Comparison of ENCODE assay signal across 8 cellular contexts in genomic region chr20:33442136-33443005, GRCh38. TPM values are rescaled to one million over a fixed set of nuclear protein-coding genes. Genes with fewer than 3 reads are reported as not detected.
DNase-seq lines count a peak whose midpoint lies in the region; TF ChIP-seq lines count a peak whose summit lies in the region.

No MANE protein-coding gene starts in this region.

- POLR2A ChIA-PET in A673 (lab: Charles Lee; ENCODE audit: low non-redundant PET), result no interaction called here

- WGBS in mammary epithelial cell (ENCODE audit: low coverage, missing lambda C conversion rate), result 98% methylated on average over 4 of the region's 9 CpGs

- DNase-seq in A673 (ENCODE audit: low spot score) (no peak), HuH-7.5 (ENCODE audit: low spot score) (peak; percentile 46), mammary epithelial cell (no peak), NCI-H524 (lab: John Stamatoyannopoulos, UW) (no peak), NCI-H82 (lab: John Stamatoyannopoulos, UW) (no peak), OCI-M2 (lab: John Stamatoyannopoulos, UW; ENCODE audit: unreplicated experiment) (no peak), D341Med (ENCODE audit: low spot score) (no peak)

- H3K4me3 ChIP-seq in A673 (ENCODE audit: low read depth, low read length, poor library complexity, severe bottlenecking) (peak overlapping the region; percentile 79), mammary epithelial cell (replicated peaks in 1 of 3; ENCODE audit: insufficient read depth in 1 of 3, low read depth in 2 of 3, low read length in 3 of 3) (peak overlapping the region in 1 of 3 experiments; percentile 84), muscle layer of colon (ENCODE audit: low read depth in 1 of 2, low read length in 2 of 2) (peak overlapping the region in 1 of 2 donors; percentile 80)

- in situ Hi-C loops in mammary epithelial cell (cut with MboI; ENCODE audit: low sequenced_read_pairs in 2 of 2), result no loop called here

- peaks cover 10% of the 10 kb centered on the region for H3K4me1 ChIP-seq in A673 (ENCODE audit: insufficient read depth, low read length, poor library complexity, severe bottlenecking)
- peaks cover 8% of the 10 kb centered on the region for H3K4me1 ChIP-seq in mammary epithelial cell (ENCODE audit: insufficient read depth, low read length)
- peaks cover 21% of the 10 kb centered on the region for H3K4me1 ChIP-seq in muscle layer of colon (ENCODE audit: insufficient read depth, low read length)

- H3K27me3 ChIP-seq in A673 (replicated peaks; ENCODE audit: insufficient read depth, low read depth, low read length, poor library complexity) (no peaks in the 10 kb centered on the region), mammary epithelial cell (ENCODE audit: insufficient read depth, low read length) (no peaks in the 10 kb centered on the region), muscle layer of colon (ENCODE audit: control insufficient read depth in 1 of 2, insufficient read depth in 2 of 2, low read length in 2 of 2) (no peaks in the 10 kb centered on the region)

- H3K79me2 ChIP-seq in mammary epithelial cell (ENCODE audit: insufficient read depth, low read length), result no peaks in the 10 kb centered on the region

- H3K36me3 ChIP-seq in A673 (ENCODE audit: insufficient read depth, low read length, poor library complexity, severe bottlenecking) (no peaks in the 10 kb centered on the region), mammary epithelial cell (ENCODE audit: insufficient read depth, low read length) (no peaks in the 10 kb centered on the region), muscle layer of colon (ENCODE audit: insufficient read depth, low read length) (peaks cover 7% of the 10 kb centered on the region)

- CTCF ChIA-PET in A673 (lab: Charles Lee) (interaction anchor here (0.6 kb wide), 1 partner anchor 26 kb away, joined by 4 read pairs; no protein-coding TSS in a partner anchor), mammary epithelial cell (lab: Charles Lee; ENCODE audit: low non-redundant PET) (no interaction called here)

- H3K27ac ChIP-seq in A673 (ENCODE audit: low read depth, low read length, poor library complexity, severe bottlenecking) (no peak overlapping the region), mammary epithelial cell (ENCODE audit: insufficient read depth, low read depth, low read length) (no peak overlapping the region), muscle layer of colon (ENCODE audit: low read depth, low read length) (peak overlapping the region; percentile 32)

- no peaks in the 10 kb centered on the region for H4K20me1 ChIP-seq in mammary epithelial cell (ENCODE audit: insufficient read depth, low read length)

- H3K9me3 ChIP-seq in A673 (ENCODE audit: low read depth, low read length, poor library complexity, severe bottlenecking), result no peaks in the 10 kb centered on the region
- no peaks in the 10 kb centered on the region for H3K9me3 ChIP-seq in mammary epithelial cell (replicated peaks; ENCODE audit: insufficient read depth, low read length)
- H3K9me3 ChIP-seq in muscle layer of colon (ENCODE audit: low read length), result no peaks in the 10 kb centered on the region

- no peak for TF ChIP-seq CTCF in A673 (conservative IDR thresholded peaks at IDR 0.05; ENCODE audit: low read depth, low read length)
- no peak for TF ChIP-seq CTCF in mammary epithelial cell (conservative IDR thresholded peaks at IDR 0.05 in 1 of 2, IDR thresholded peaks at IDR 0.05 in 1 of 2; ENCODE audit: extremely low read depth in 1 of 2, insufficient read depth in 1 of 2, low read depth in 1 of 2, low read length in 2 of 2)

- H2AFZ ChIP-seq in mammary epithelial cell (ENCODE audit: low read depth, low read length), result peak overlapping the region; percentile 93

- intact Hi-C loops in A673 (cut with micrococcal nuclease; ENCODE audit: unreplicated experiment), result no loop called here
- intact Hi-C loops in mammary epithelial cell (cut with micrococcal nuclease), result loop anchor here (5.0 to 10.0 kb wide), 2 partner anchors 290 to 548 kb away; partner anchors contain the start of gene ZNF341

- no peak overlapping the region for H3K9ac ChIP-seq in mammary epithelial cell (ENCODE audit: insufficient read depth, low read length)
- peak overlapping the region; percentile 25 for H3K9ac ChIP-seq in muscle layer of colon (ENCODE audit: low read length)

- dilution Hi-C loops in mammary epithelial cell (cut with HindIII; ENCODE audit: low sequenced_read_pairs), result no loop called here

- peak overlapping the region; percentile 97 for H3K4me2 ChIP-seq in mammary epithelial cell (ENCODE audit: insufficient read depth, low read depth, low read length)

- BruUV-seq in A673 (replicated peaks; lab: Mats Ljungman, UMichigan) (no TSS peak), mammary epithelial cell (replicated peaks; lab: Mats Ljungman, UMichigan) (no TSS peak)

RNA-seq across cellular contexts. Expression of gene SNTA1, which starts 1.2 kb away (rescaled TPM):
- total RNA-seq in A673 (2021), result 4.4 and 7.5 TPM in 2 replicates
- 10 to 100 TPM in 1 of 2 donors, 1 to 10 TPM in 1; 9.4 to 11.7 TPM for total RNA-seq in mammary epithelial cell
- polyA plus RNA-seq in mammary epithelial cell, result 8.1 TPM
- polyA minus RNA-seq in mammary epithelial cell, result 10.4 TPM

RNA-seq across cellular contexts. Expression of gene CDK5RAP1, which starts 41.1 kb away (rescaled TPM):
- total RNA-seq in A673 (2021) (52.7 and 62.1 TPM in 2 replicates), mammary epithelial cell (10 to 100 TPM; 20.7 to 35.5 TPM)
- 37.1 TPM for polyA plus RNA-seq in mammary epithelial cell
- polyA minus RNA-seq in mammary epithelial cell, result 24.9 TPM

RNA-seq across cellular contexts. Expression of gene CBFA2T2, which starts 47.5 kb away (rescaled TPM):
- 13.1 and 15.2 TPM in 2 replicates for total RNA-seq in A673 (2021)
- 10 to 100 TPM; 10.5 to 13.7 TPM for total RNA-seq in mammary epithelial cell
- 6.0 TPM for polyA plus RNA-seq in mammary epithelial cell
- polyA minus RNA-seq in mammary epithelial cell, result 14.1 TPM
